22 cellular contexts compared by ENCODE assay signal in genomic region chr3:195806916-195807231, GRCh38. TPM values are rescaled to one million over a fixed set of nuclear protein-coding genes. Genes with fewer than 3 reads are reported as not detected.
"Had no signal": no experiment of that assay in that cellular context is flagged by ENCODE, and none has a peak within 500 bp of the region (broad histone marks: within the 10 kb centered on the region; RNA-seq: fewer than 3 reads in every experiment).

No MANE protein-coding gene starts in this region.

- ATAC-seq: activated CD4-positive, alpha-beta T cell treated with anti-CD3 and anti-CD28 coated beads for 36 hours; activated CD8-positive, alpha-beta T cell treated with anti-CD3 and anti-CD28 coated beads, Interleukin-2, amount 10 ng/mL, durations not matched to agents 7 days and 5 days had no signal

- H3K27ac Mint-ChIP-seq: activated naive CD4-positive, alpha-beta T cell treated with anti-CD3 and anti-CD28 coated beads, Interleukin-2, amount 50 U/mL, for 24 hours; activated T-cell treated with anti-CD3 and anti-CD28 coated beads, Interleukin-2, amount 50 U/mL, for 24 hours; dendritic cell treated with granulocyte-macrophage colony-stimulating factor and Interleukin-4, amounts not matched to agents 40 ng/mL and 50 ng/mL, for 4 days; nephron had no signal

- H3K4me3 Mint-ChIP-seq: activated CD4-positive, alpha-beta T cell treated with anti-CD3 and anti-CD28 coated beads for 36 hours; activated CD8-positive, alpha-beta T cell treated with anti-CD3 and anti-CD28 coated beads, Interleukin-2, amount 10 ng/mL, durations not matched to agents 7 days and 5 days; activated naive CD4-positive, alpha-beta T cell treated with anti-CD3 and anti-CD28 coated beads, Interleukin-2, amount 50 U/mL, for 24 hours; activated T-cell treated with anti-CD3 and anti-CD28 coated beads, Interleukin-2, amount 50 U/mL, for 24 hours; dendritic cell treated with granulocyte-macrophage colony-stimulating factor and Interleukin-4, amounts not matched to agents 40 ng/mL and 50 ng/mL, for 4 days; nephron had no signal

- H3K4me1 ChIP-seq: ascending aorta, breast epithelium had no signal

- H3K9me3 Mint-ChIP-seq: activated naive CD4-positive, alpha-beta T cell treated with anti-CD3 and anti-CD28 coated beads, Interleukin-2, amount 50 U/mL, for 24 hours; activated T-cell treated with anti-CD3 and anti-CD28 coated beads, Interleukin-2, amount 50 U/mL, for 24 hours; dendritic cell treated with granulocyte-macrophage colony-stimulating factor and Interleukin-4, amounts not matched to agents 40 ng/mL and 50 ng/mL, for 4 days; nephron had no signal

- H3K4me3 ChIP-seq: ascending aorta, breast epithelium, esophagus muscularis mucosa, gastroesophageal sphincter, lung, thyroid gland had no signal

- H3K9me3 ChIP-seq: ascending aorta, breast epithelium, esophagus muscularis mucosa, gastroesophageal sphincter, thyroid gland had no signal

- H3K36me3 Mint-ChIP-seq: activated naive CD4-positive, alpha-beta T cell treated with anti-CD3 and anti-CD28 coated beads, Interleukin-2, amount 50 U/mL, for 24 hours had no signal

- H3K36me3 ChIP-seq: ascending aorta, breast epithelium, esophagus muscularis mucosa, gastroesophageal sphincter, thyroid gland had no signal

- DNase-seq: activated CD4-positive, alpha-beta T cell treated with anti-CD3 and anti-CD28 coated beads for 36 hours; activated CD8-positive, alpha-beta T cell treated with anti-CD3 and anti-CD28 coated beads, Interleukin-2, amount 10 ng/mL, durations not matched to agents 7 days and 5 days; activated gamma-delta T cell; activated T-cell treated with anti-CD3 and anti-CD28 coated beads, Interleukin-2, amount 50 U/mL, for 24 hours; effector CD8-positive, alpha-beta T cell; left cardiac atrium; occipital lobe; stimulated activated CD4-positive, alpha-beta T cell treated with anti-CD3 and anti-CD28 coated beads, Interleukin-2, amount 100 ng/mL, for 24 hours; stimulated activated naive CD4-positive, alpha-beta T cell treated with Interleukin-2 at 50 U/mL for 16 hours; SW 1271 had no signal

- H3K27ac ChIP-seq: ascending aorta had no signal

- H3K27me3 Mint-ChIP-seq: activated naive CD4-positive, alpha-beta T cell treated with anti-CD3 and anti-CD28 coated beads, Interleukin-2, amount 50 U/mL, for 24 hours had no signal

- H3K27me3 ChIP-seq: ascending aorta, thyroid gland had no signal

RNA-seq across cellular contexts. Expression of gene MUC4, which starts 4.9 kb away (rescaled TPM):
- total RNA-seq: ascending aorta, endothelial cell of umbilical vein, left cardiac atrium, occipital lobe, posterior vena cava, subcutaneous adipose tissue had no signal
